ENCODE assay signal across 1 cellular context in the genomic region with DNA sequence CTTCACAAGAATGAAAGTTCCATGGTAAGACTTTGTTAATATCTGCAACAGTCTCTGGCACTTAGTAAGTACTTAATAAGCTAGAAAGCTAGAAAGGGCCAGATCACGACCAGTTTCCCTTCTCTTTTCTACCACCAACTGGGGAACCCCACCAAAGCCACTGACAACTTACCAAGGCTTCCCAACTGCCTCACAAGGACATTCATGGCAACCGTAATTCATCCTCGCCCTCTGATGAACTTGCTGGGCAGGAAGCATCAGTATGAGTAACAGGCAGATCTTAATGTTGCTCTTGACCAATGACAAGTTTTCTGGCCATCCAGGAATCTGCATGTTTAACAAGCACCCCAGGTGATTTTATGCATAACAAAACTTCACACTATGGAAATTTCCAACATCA.
TF ChIP-seq lines count a peak whose summit lies in the region.

No MANE protein-coding gene starts in this region.

TF ChIP-seq in H1, 55 proteins besides CTCF, POLR2A, EP300 and RAD21 (continued from another document):
- TF ChIP-seq NANOG (IDR thresholded peaks at IDR 0.05; ENCODE audit: insufficient read depth, low read depth, low read length, poor library complexity, severe bottlenecking) (no peak), JUND (IDR thresholded peaks at IDR 0.05; ENCODE audit: low read length) (no peak), RXRA (IDR thresholded peaks at IDR 0.05; ENCODE audit: insufficient read depth, low read depth, low read length) (no peak), RFX5 (IDR thresholded peaks at IDR 0.05; ENCODE audit: borderline replicate concordance, low read depth, low read length) (no peak), TCF12 (IDR thresholded peaks at IDR 0.05; ENCODE audit: low read depth, low read length) (no peak), SIX5 (IDR thresholded peaks at IDR 0.05; ENCODE audit: low read depth, low read length) (no peak)
- TF ChIP-seq, protein P1, sequence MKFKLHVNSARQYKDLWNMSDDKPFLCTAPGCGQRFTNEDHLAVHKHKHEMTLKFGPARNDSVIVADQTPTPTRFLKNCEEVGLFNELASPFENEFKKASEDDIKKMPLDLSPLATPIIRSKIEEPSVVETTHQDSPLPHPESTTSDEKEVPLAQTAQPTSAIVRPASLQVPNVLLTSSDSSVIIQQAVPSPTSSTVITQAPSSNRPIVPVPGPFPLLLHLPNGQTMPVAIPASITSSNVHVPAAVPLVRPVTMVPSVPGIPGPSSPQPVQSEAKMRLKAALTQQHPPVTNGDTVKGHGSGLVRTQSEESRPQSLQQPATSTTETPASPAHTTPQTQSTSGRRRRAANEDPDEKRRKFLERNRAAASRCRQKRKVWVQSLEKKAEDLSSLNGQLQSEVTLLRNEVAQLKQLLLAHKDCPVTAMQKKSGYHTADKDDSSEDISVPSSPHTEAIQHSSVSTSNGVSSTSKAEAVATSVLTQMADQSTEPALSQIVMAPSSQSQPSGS (IDR thresholded peaks at IDR 0.05; ENCODE audit: low read length): no peak
- TF ChIP-seq, protein P2, sequence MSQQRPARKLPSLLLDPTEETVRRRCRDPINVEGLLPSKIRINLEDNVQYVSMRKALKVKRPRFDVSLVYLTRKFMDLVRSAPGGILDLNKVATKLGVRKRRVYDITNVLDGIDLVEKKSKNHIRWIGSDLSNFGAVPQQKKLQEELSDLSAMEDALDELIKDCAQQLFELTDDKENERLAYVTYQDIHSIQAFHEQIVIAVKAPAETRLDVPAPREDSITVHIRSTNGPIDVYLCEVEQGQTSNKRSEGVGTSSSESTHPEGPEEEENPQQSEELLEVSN (IDR thresholded peaks at IDR 0.05): no peak
TF ChIP-seq in H1: peak in this region for 0.
